In the genomic region with DNA sequence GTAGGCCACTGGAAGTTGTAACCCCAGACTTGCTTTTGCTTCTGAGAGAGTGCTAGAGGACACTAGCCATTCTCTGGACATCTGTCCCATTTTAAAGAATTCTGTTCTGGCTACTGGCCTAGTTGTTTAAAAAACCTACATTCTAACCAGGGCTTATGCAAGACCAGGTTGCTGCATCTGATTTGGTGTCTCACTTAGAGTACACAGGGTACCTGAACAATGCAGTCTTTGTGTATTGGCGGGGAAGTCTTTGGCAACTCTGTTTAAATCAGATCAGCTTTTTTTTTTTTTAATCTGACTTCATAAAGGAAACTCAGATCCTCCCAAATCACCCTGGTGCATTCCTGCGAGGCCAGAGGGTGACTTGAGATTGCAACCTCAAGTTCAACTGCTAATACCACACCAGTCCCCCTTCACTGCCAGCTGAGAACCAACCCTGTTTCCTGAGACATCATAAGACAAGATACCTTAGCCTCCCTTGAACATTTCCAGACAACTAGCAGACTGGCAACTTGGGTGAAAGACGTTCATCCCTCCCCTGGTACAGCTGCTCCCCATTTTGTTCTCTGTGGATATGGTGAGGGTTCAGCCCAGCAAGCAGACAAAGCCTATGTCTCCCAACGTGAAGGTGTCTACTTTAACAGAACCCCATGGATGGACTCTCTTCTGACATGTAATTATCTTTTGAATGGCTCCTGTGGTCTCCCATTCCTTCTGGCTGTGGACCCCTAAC, we compare ENCODE assay signal across 12 cellular contexts. TPM values are rescaled to one million over a fixed set of nuclear protein-coding genes. Genes with fewer than 3 reads are reported as not detected.
DNase-seq lines count a peak whose midpoint lies in the region; ATAC-seq and TF ChIP-seq lines count a peak whose summit lies in the region.
"Had no signal": no experiment of that assay in that cellular context is flagged by ENCODE, and none has a peak within 500 bp of the region (broad histone marks: within the 10 kb centered on the region; RNA-seq: fewer than 3 reads in every experiment).

No MANE protein-coding gene starts in this region.

- no peak overlapping the region for H3K4me2 ChIP-seq in hepatocyte

- no peaks in the 10 kb centered on the region for H3K27me3 Mint-ChIP-seq in T-helper 1 cell treated with Interleukin-12 subunit alpha and Interleukin-12 subunit beta and Interleukin-4 antibody, amounts not matched to agents 30 μg/mL and 1 μg/mL, for 36 hours (ENCODE audit: low read depth)
- H3K27me3 Mint-ChIP-seq in activated CD8-positive, alpha-beta T cell treated with anti-CD3 and anti-CD28 coated beads, Interleukin-2, amount 10 ng/mL, durations not matched to agents 7 days and 5 days (ENCODE audit: low read depth): no peaks in the 10 kb centered on the region

- no peak for TF ChIP-seq CTCF in hepatocyte (IDR thresholded peaks at IDR 0.05; ENCODE audit: poor library complexity)

- peak overlapping the region; percentile 3 for H3K27ac Mint-ChIP-seq in T-helper 1 cell treated with Interleukin-12 subunit alpha and Interleukin-12 subunit beta and Interleukin-4 antibody, amounts not matched to agents 30 μg/mL and 1 μg/mL, for 36 hours
- peak overlapping the region; percentile 79 for H3K27ac Mint-ChIP-seq in activated CD8-positive, alpha-beta T cell treated with anti-CD3 and anti-CD28 coated beads, Interleukin-2, amount 10 ng/mL, durations not matched to agents 7 days and 5 days

- H3K79me2 ChIP-seq in hepatocyte: peaks cover 75% of the 10 kb centered on the region

- no peak for DNase-seq in T-helper 1 cell
- peak; percentile 19 for DNase-seq in activated CD8-positive, alpha-beta T cell treated with anti-CD3 and anti-CD28 coated beads, Interleukin-2, amount 10 ng/mL, durations not matched to agents 7 days and 5 days
- DNase-seq in hepatocyte (ENCODE audit: low spot score): no peak
- no peak for DNase-seq in sciatic nerve (ENCODE audit: low spot score)
- no peak for DNase-seq in DMS153 (lab: John Stamatoyannopoulos, UW)
- no peak for DNase-seq in GM19238 (ENCODE audit: insufficient read length, low spot score)
- DNase-seq: 8988T, DND-41, HCEC 1CT, NCI-H1436 treated with DMSO at 0.1 percent for 48 hours had no signal

- H3K36me3 Mint-ChIP-seq in T-helper 1 cell treated with Interleukin-12 subunit alpha and Interleukin-12 subunit beta and Interleukin-4 antibody, amounts not matched to agents 30 μg/mL and 1 μg/mL, for 36 hours (ENCODE audit: low read depth): peaks cover 50% of the 10 kb centered on the region
- peaks cover 63% of the 10 kb centered on the region for H3K36me3 Mint-ChIP-seq in activated CD8-positive, alpha-beta T cell treated with anti-CD3 and anti-CD28 coated beads, Interleukin-2, amount 10 ng/mL, durations not matched to agents 7 days and 5 days (ENCODE audit: low read depth)

- no peaks in the 10 kb centered on the region for H3K36me3 ChIP-seq in hepatocyte (replicated peaks; ENCODE audit: insufficient read depth, low read depth)

- intact Hi-C loops in sciatic nerve (cut with DNase I): no loop called here

- POLR2A ChIA-PET in activated CD8-positive, alpha-beta T cell treated with anti-CD3 and anti-CD28 coated beads, Interleukin-2, amount 10 ng/mL, durations not matched to agents 7 days and 5 days (lab: Charles Lee): interaction anchor here (0.6 to 2.7 kb wide), 9 partner anchors 12 to 140 kb away, joined by 3 to 23 read pairs (median 3); partner anchors contain the start of gene SKP1

- H3K9me3 ChIP-seq in hepatocyte (ENCODE audit: low read depth): no peaks in the 10 kb centered on the region

- no peak overlapping the region for H3K4me3 ChIP-seq in hepatocyte

- CTCF ChIA-PET in activated CD8-positive, alpha-beta T cell treated with anti-CD3 and anti-CD28 coated beads, Interleukin-2, amount 10 ng/mL, durations not matched to agents 7 days and 5 days (lab: Charles Lee): interaction anchor here (1.2 to 26.6 kb wide), 10 partner anchors 9 to 125 kb away, joined by 3 to 618 read pairs (median 6); no protein-coding TSS in a partner anchor

- H2AFZ ChIP-seq in hepatocyte: no peak overlapping the region

- no peaks in the 10 kb centered on the region for H3K4me1 ChIP-seq in hepatocyte (ENCODE audit: insufficient read depth)

- no peak for ATAC-seq in activated CD8-positive, alpha-beta T cell treated with anti-CD3 and anti-CD28 coated beads, Interleukin-2, amount 10 ng/mL, durations not matched to agents 7 days and 5 days
- ATAC-seq in sciatic nerve (peak; percentile 82), GM19395 (IDR thresholded peaks at IDR 0.05; ENCODE audit: unreplicated experiment) (no peak)

- H3K9me3 Mint-ChIP-seq in T-helper 1 cell treated with Interleukin-12 subunit alpha and Interleukin-12 subunit beta and Interleukin-4 antibody, amounts not matched to agents 30 μg/mL and 1 μg/mL, for 36 hours: no peaks in the 10 kb centered on the region
- no peaks in the 10 kb centered on the region for H3K9me3 Mint-ChIP-seq in activated CD8-positive, alpha-beta T cell treated with anti-CD3 and anti-CD28 coated beads, Interleukin-2, amount 10 ng/mL, durations not matched to agents 7 days and 5 days (ENCODE audit: insufficient read depth)

- no peak overlapping the region for H3K4me3 Mint-ChIP-seq in T-helper 1 cell treated with Interleukin-12 subunit alpha and Interleukin-12 subunit beta and Interleukin-4 antibody, amounts not matched to agents 30 μg/mL and 1 μg/mL, for 36 hours
- no peak overlapping the region for H3K4me3 Mint-ChIP-seq in activated CD8-positive, alpha-beta T cell treated with anti-CD3 and anti-CD28 coated beads, Interleukin-2, amount 10 ng/mL, durations not matched to agents 7 days and 5 days

- peaks cover 36% of the 10 kb centered on the region for H4K20me1 ChIP-seq in hepatocyte (ENCODE audit: insufficient read depth, poor library complexity, severe bottlenecking)

- peaks cover 20% of the 10 kb centered on the region for H3K4me1 Mint-ChIP-seq in T-helper 1 cell treated with Interleukin-12 subunit alpha and Interleukin-12 subunit beta and Interleukin-4 antibody, amounts not matched to agents 30 μg/mL and 1 μg/mL, for 36 hours (ENCODE audit: low read depth)
- peaks cover 42% of the 10 kb centered on the region for H3K4me1 Mint-ChIP-seq in activated CD8-positive, alpha-beta T cell treated with anti-CD3 and anti-CD28 coated beads, Interleukin-2, amount 10 ng/mL, durations not matched to agents 7 days and 5 days (ENCODE audit: low read depth)

- WGBS in hepatocyte (ENCODE audit: low lambda C conversion rate, missing lambda C conversion rate): 78% methylated on average over 4 of the region's 4 CpGs

- H3K27me3 ChIP-seq in hepatocyte: no peaks in the 10 kb centered on the region

- no peaks in the 10 kb centered on the region for H3K9me2 ChIP-seq in hepatocyte (replicated peaks; ENCODE audit: insufficient read depth)

- peak overlapping the region; percentile 37 for H3K27ac ChIP-seq in hepatocyte

RNA-seq across cellular contexts. Expression of gene SKP1, which starts 27.0 kb away (rescaled TPM):
- 100 to 1,000 TPM; 203 to 206 TPM for total RNA-seq in activated CD8-positive, alpha-beta T cell treated with anti-CD3 and anti-CD28 coated beads, Interleukin-2, amount 10 ng/mL, durations not matched to agents 7 days and 5 days
- total RNA-seq in hepatocyte (500 and 543 TPM in 2 replicates), sciatic nerve (295 TPM)
- 719 and 723 TPM in 2 replicates for polyA plus RNA-seq in hepatocyte

RNA-seq across cellular contexts. Expression of gene TCF7, which starts 35.3 kb away (rescaled TPM):
- total RNA-seq in activated CD8-positive, alpha-beta T cell treated with anti-CD3 and anti-CD28 coated beads, Interleukin-2, amount 10 ng/mL, durations not matched to agents 7 days and 5 days: 10 to 100 TPM; 93.4 to 97.8 TPM
- total RNA-seq in hepatocyte (5.1 and 7.5 TPM in 2 replicates), sciatic nerve (8.5 TPM)
- polyA plus RNA-seq in hepatocyte: 5.7 and 8.1 TPM in 2 replicates
